In the genomic region with DNA sequence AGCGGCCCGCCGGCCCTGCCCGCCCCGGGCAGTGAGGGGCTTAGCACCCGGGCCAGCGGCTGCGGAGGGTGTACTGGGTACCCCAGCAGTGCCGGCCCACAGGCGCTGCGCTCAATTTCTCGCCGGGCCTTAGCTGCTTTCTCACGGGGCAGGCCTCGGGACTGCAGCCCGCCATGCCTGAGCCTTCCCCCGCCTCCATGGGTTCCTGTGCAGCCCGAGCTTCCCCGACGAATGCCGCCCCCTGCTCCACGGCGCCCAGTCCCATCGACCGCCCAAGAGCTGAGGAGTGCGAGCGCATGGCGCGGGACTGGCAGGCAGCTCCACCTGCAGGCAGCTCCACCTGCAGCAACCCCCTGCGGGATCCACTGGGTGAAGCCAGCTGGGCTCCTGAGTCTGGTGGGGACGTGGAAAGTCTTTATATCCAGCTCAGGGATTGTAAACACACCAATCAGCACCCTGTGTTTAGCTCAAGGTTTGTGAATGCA, we compare ENCODE assay signal across 9 cellular contexts. TPM values are rescaled to one million over a fixed set of nuclear protein-coding genes. Genes with fewer than 3 reads are reported as not detected.
DNase-seq lines count a peak whose midpoint lies in the region; ATAC-seq and TF ChIP-seq lines count a peak whose summit lies in the region.
"Not testable (repeated sequence)": the region's sequence is repeated elsewhere in the genome, so short reads cannot be mapped to it uniquely, and the experiment has no call there.
"Had no signal": no experiment of that assay in that cellular context is flagged by ENCODE, and none has a peak within 500 bp of the region (broad histone marks: within the 10 kb centered on the region; RNA-seq: fewer than 3 reads in every experiment).

No MANE protein-coding gene starts in this region.

- not testable (repeated sequence) for H3K36me3 Mint-ChIP-seq in activated CD4-positive, alpha-beta T cell treated with anti-CD3 and anti-CD28 coated beads for 36 hours (ENCODE audit: low read depth); activated naive CD4-positive, alpha-beta T cell treated with anti-CD3 and anti-CD28 coated beads, Interleukin-2, amount 50 U/mL, for 24 hours; glutamatergic neuron (ENCODE audit: unreplicated experiment)

- peak overlapping the region; percentile 59 for H3K4me3 Mint-ChIP-seq in activated CD4-positive, alpha-beta T cell treated with anti-CD3 and anti-CD28 coated beads for 36 hours
- peak overlapping the region; percentile 72 for H3K4me3 Mint-ChIP-seq in activated naive CD4-positive, alpha-beta T cell treated with anti-CD3 and anti-CD28 coated beads, Interleukin-2, amount 50 U/mL, for 24 hours
- peak overlapping the region; percentile 76 for H3K4me3 Mint-ChIP-seq in glutamatergic neuron (ENCODE audit: unreplicated experiment)

- POLR2A ChIA-PET in activated CD4-positive, alpha-beta T cell treated with anti-CD3 and anti-CD28 coated beads for 36 hours (lab: Charles Lee), result not testable (repeated sequence)

- not testable (repeated sequence) for H3K27ac Mint-ChIP-seq in activated CD4-positive, alpha-beta T cell treated with anti-CD3 and anti-CD28 coated beads for 36 hours; activated naive CD4-positive, alpha-beta T cell treated with anti-CD3 and anti-CD28 coated beads, Interleukin-2, amount 50 U/mL, for 24 hours; glutamatergic neuron (ENCODE audit: unreplicated experiment)

- not testable (repeated sequence) for H3K27me3 ChIP-seq in BE2C

- peak; percentile 80 for ATAC-seq in activated CD4-positive, alpha-beta T cell treated with anti-CD3 and anti-CD28 coated beads for 36 hours

- DNase-seq in BE2C (peak; percentile 69), NCI-H2196 treated with DMSO at 0.1 percent for 48 hours (lab: John Stamatoyannopoulos, UW; ENCODE audit: unreplicated experiment) (peak; percentile 2), glutamatergic neuron (peak; percentile 76), mucosa of gallbladder (ENCODE audit: low spot score) (peak; percentile 16)
- DNase-seq in GM20000 (ENCODE audit: low spot score), result not testable (repeated sequence)
- DNase-seq in activated CD4-positive, alpha-beta T cell treated with anti-CD3 and anti-CD28 coated beads for 36 hours, result peak; percentile 73
- peak; percentile 43 for DNase-seq in stimulated activated CD4-positive, alpha-beta T cell treated with anti-CD3 and anti-CD28 coated beads, Interleukin-4, amount 100 ng/mL, for 24 hours

- H3K36me3 ChIP-seq in BE2C, result not testable (repeated sequence)

- peak; percentile 20 for TF ChIP-seq CTCF in BE2C (IDR thresholded peaks at IDR 0.05; ENCODE audit: low read depth, low read length)
- peak; percentile 64 for TF ChIP-seq CTCF in GM20000 (IDR thresholded peaks at IDR 0.05; ENCODE audit: extremely low read depth, missing control alignments)
- not testable (repeated sequence) for TF ChIP-seq CTCF in glutamatergic neuron (IDR thresholded peaks at IDR 0.05; ENCODE audit: partially characterized antibody, unreplicated experiment)

- intact Hi-C loops in activated CD4-positive, alpha-beta T cell treated with anti-CD3 and anti-CD28 coated beads for 36 hours (cut with DNase I, micrococcal nuclease), result loop anchor here (1.0 to 10.0 kb wide), 2 partner anchors 168 to 170 kb away; no protein-coding TSS in a partner anchor

- CTCF ChIA-PET in activated CD4-positive, alpha-beta T cell treated with anti-CD3 and anti-CD28 coated beads for 36 hours (lab: Charles Lee), result interaction anchor here (0.6 to 1.6 kb wide), 9 partner anchors 9 to 534 kb away, joined by 3 to 5 read pairs (median 3); no protein-coding TSS in a partner anchor

- H3K27me3 Mint-ChIP-seq in activated CD4-positive, alpha-beta T cell treated with anti-CD3 and anti-CD28 coated beads for 36 hours; activated naive CD4-positive, alpha-beta T cell treated with anti-CD3 and anti-CD28 coated beads, Interleukin-2, amount 50 U/mL, for 24 hours; glutamatergic neuron (ENCODE audit: unreplicated experiment): not testable (repeated sequence)

- not testable (repeated sequence) for H3K4me1 ChIP-seq in BE2C

- not testable (repeated sequence) for H3K4me1 Mint-ChIP-seq in activated CD4-positive, alpha-beta T cell treated with anti-CD3 and anti-CD28 coated beads for 36 hours; activated naive CD4-positive, alpha-beta T cell treated with anti-CD3 and anti-CD28 coated beads, Interleukin-2, amount 50 U/mL, for 24 hours; glutamatergic neuron (ENCODE audit: low read depth, unreplicated experiment)

- H3K4me3 ChIP-seq in BE2C (ENCODE audit: low read depth, low read length), result peak overlapping the region; percentile 43

- not testable (repeated sequence) for H3K9me3 ChIP-seq in BE2C

- not testable (repeated sequence) for H3K9me3 Mint-ChIP-seq in activated CD4-positive, alpha-beta T cell treated with anti-CD3 and anti-CD28 coated beads for 36 hours (ENCODE audit: low read depth); activated naive CD4-positive, alpha-beta T cell treated with anti-CD3 and anti-CD28 coated beads, Interleukin-2, amount 50 U/mL, for 24 hours
- peaks cover 11% of the 10 kb centered on the region for H3K9me3 Mint-ChIP-seq in glutamatergic neuron (ENCODE audit: unreplicated experiment)

RNA-seq across cellular contexts. Expression of a gene that starts 48.5 kb away (rescaled TPM):
- polyA plus RNA-seq in BE2C (2012; ENCODE audit: insufficient read depth, insufficient read length, low read depth), result not detected
- 10 to 100 TPM; 62.2 to 69.7 TPM for total RNA-seq in activated CD4-positive, alpha-beta T cell treated with anti-CD3 and anti-CD28 coated beads for 36 hours
- total RNA-seq in glutamatergic neuron (ENCODE audit: unreplicated experiment) (not detected), mucosa of gallbladder (0.49 TPM)
- polyA plus RNA-seq: AG04450 had no signal

Comparison
In these comparisons a context has a peak if more than half of its experiments do, and no peak if none do; other contexts are left out.
1. RNA of a gene that starts 48.5 kb away (total RNA-seq): 62.2 to 69.7 TPM in activated CD4-positive, alpha-beta T cell treated with anti-CD3 and anti-CD28 coated beads for 36 hours; 0.49 TPM in mucosa of gallbladder (single experiment) and not detected in glutamatergic neuron (single experiment); every median in the first group is over 10 times any median in the second.
2. Peak in every context shown above with its lines, with median percentiles within 50 percentile points of each other: H3K4me3 Mint-ChIP-seq.